29 cellular contexts compared by ENCODE assay signal in genomic region chr5:133179405-133179804, GRCh38.
"Had no signal": no experiment of that assay in that cellular context is flagged by ENCODE, and none has a peak within 500 bp of the region (broad histone marks: within the 10 kb centered on the region; RNA-seq: fewer than 3 reads in every experiment).

No MANE protein-coding gene starts in this region.

- H3K36me3 Mint-ChIP-seq: stimulated activated effector memory CD8-positive, alpha-beta T cell treated with anti-CD3 and anti-CD28 coated beads, Interleukin-12 subunit alpha, Interleukin-12 subunit beta, amount 100 ng/mL, for 72 hours; stimulated activated naive B cell treated with anti-CD40 and anti-IgM and Interleukin-4, amounts not matched to agents 10 μg/mL and 1 μg/mL and 100 μg/mL, for 72 hours; type B pancreatic cell had no signal

- H3K4me1 ChIP-seq: stomach, suprapubic skin, testis, thyroid gland, tibial artery, tibial nerve, transverse colon, upper lobe of left lung, upper lobe of right lung, uterus, vagina had no signal

- H3K27me3 ChIP-seq: stomach, suprapubic skin, testis, thyroid gland, tibial artery, tibial nerve, transverse colon, upper lobe of left lung, upper lobe of right lung, uterus, vagina had no signal

- FAIRE-seq: urothelium cell line had no signal

- H3K36me3 ChIP-seq: stomach, suprapubic skin, thoracic aorta, thyroid gland, tibial artery, tibial nerve, transverse colon, upper lobe of left lung, upper lobe of right lung, uterus, vagina had no signal

- H3K4me3 Mint-ChIP-seq: stimulated activated effector memory CD8-positive, alpha-beta T cell treated with anti-CD3 and anti-CD28 coated beads, Interleukin-12 subunit alpha, Interleukin-12 subunit beta, amount 100 ng/mL, for 72 hours; stimulated activated memory B cell treated with anti-CD40 and anti-IgM and Interleukin-4, amounts not matched to agents 10 μg/mL and 1 μg/mL and 100 μg/mL, for 72 hours; stimulated activated naive B cell treated with anti-CD40 and anti-IgM and Interleukin-4, amounts not matched to agents 10 μg/mL and 1 μg/mL and 100 μg/mL, for 72 hours; stimulated activated naive CD8-positive, alpha-beta T cell treated with anti-CD3 and anti-CD28 coated beads, Interleukin-15, amount 100 ng/mL, for 72 hours; stimulated activated naive CD8-positive, alpha-beta T cell treated with anti-CD3 and anti-CD28 coated beads, Interleukin-15, Interleukin-2, amounts not matched to agents 100 ng/mL and 50 ng/mL, for 24 hours; type B pancreatic cell had no signal

- H3K4me3 ChIP-seq: stomach, suprapubic skin, testis, thoracic aorta, thyroid gland, tibial artery, tibial nerve, transverse colon, upper lobe of left lung, upper lobe of right lung, uterus, vagina had no signal

- H3K9me3 ChIP-seq: stomach, suprapubic skin, testis, thoracic aorta, thyroid gland, tibial artery, tibial nerve, transverse colon, upper lobe of left lung, upper lobe of right lung, uterus, vagina had no signal

- H3K27ac ChIP-seq: stomach, suprapubic skin, testis, thoracic aorta, thyroid gland, tibial artery, tibial nerve, transverse colon, upper lobe of left lung, upper lobe of right lung, uterus, vagina had no signal

- ATAC-seq: stimulated activated effector memory CD8-positive, alpha-beta T cell treated with anti-CD3 and anti-CD28 coated beads, Interleukin-12 subunit alpha, Interleukin-12 subunit beta, amount 100 ng/mL, for 72 hours; stimulated activated memory B cell treated with anti-CD40 and anti-IgM and Interleukin-4, amounts not matched to agents 10 μg/mL and 1 μg/mL and 100 μg/mL, for 72 hours; stimulated activated naive B cell treated with anti-CD40 and anti-IgM and Interleukin-4, amounts not matched to agents 10 μg/mL and 1 μg/mL and 100 μg/mL, for 72 hours; stimulated activated naive CD8-positive, alpha-beta T cell treated with anti-CD3 and anti-CD28 coated beads, Interleukin-15, amount 100 ng/mL, for 72 hours; stimulated activated naive CD8-positive, alpha-beta T cell treated with anti-CD3 and anti-CD28 coated beads, Interleukin-15, Interleukin-2, amounts not matched to agents 100 U/mL and 50 U/mL, for 24 hours; upper lobe of right lung had no signal

- DNase-seq: stimulated activated CD4-positive, alpha-beta T cell treated with anti-CD3 and anti-CD28 coated beads, Interleukin-2, amount 100 ng/mL, for 48 hours; stimulated activated CD4-positive, alpha-beta T cell treated with anti-CD3 and anti-CD28 coated beads, Interleukin-4, amount 100 ng/mL, for 1 hour; stimulated activated CD4-positive, alpha-beta T cell treated with anti-CD3 and anti-CD28 coated beads, Interleukin-4, amount 100 ng/mL, for 24 hours; stimulated activated CD4-positive, alpha-beta T cell treated with anti-CD3 and anti-CD28 coated beads, Interleukin-4, amount 100 ng/mL, for 4 hours; stimulated activated CD8-positive, alpha-beta memory T cell treated with anti-CD3 and anti-CD28 coated beads, Interleukin-4, amount 100 ng/mL, for 48 hours; stimulated activated naive B cell treated with anti-CD40 and anti-IgM and Interleukin-4, amounts not matched to agents 10 μg/mL and 1 μg/mL and 100 μg/mL, for 72 hours; stimulated activated naive CD4-positive, alpha-beta T cell; stimulated activated naive CD4-positive, alpha-beta T cell treated with Interleukin-2 at 50 U/mL for 16 hours; stimulated activated naive CD8-positive, alpha-beta T cell treated with anti-CD3 and anti-CD28 coated beads, Interleukin-15, amount 100 ng/mL, for 72 hours; stimulated activated naive CD8-positive, alpha-beta T cell treated with anti-CD3 and anti-CD28 coated beads, Interleukin-15, Interleukin-2, amounts not matched to agents 100 U/mL and 50 U/mL, for 24 hours; stomach; substantia nigra; testis; thyroid gland; tibial artery; transverse colon; trophoblast cell; upper lobe of left lung; upper lobe of right lung; uterus had no signal

- H3K4me1 Mint-ChIP-seq: stimulated activated effector memory CD8-positive, alpha-beta T cell treated with anti-CD3 and anti-CD28 coated beads, Interleukin-12 subunit alpha, Interleukin-12 subunit beta, amount 100 ng/mL, for 72 hours; stimulated activated memory B cell treated with anti-CD40 and anti-IgM and Interleukin-4, amounts not matched to agents 10 μg/mL and 1 μg/mL and 100 μg/mL, for 72 hours; stimulated activated naive B cell treated with anti-CD40 and anti-IgM and Interleukin-4, amounts not matched to agents 10 μg/mL and 1 μg/mL and 100 μg/mL, for 72 hours; stimulated activated naive CD8-positive, alpha-beta T cell treated with anti-CD3 and anti-CD28 coated beads, Interleukin-15, amount 100 ng/mL, for 72 hours had no signal

- H3K27me3 Mint-ChIP-seq: stimulated activated memory B cell treated with anti-CD40 and anti-IgM and Interleukin-4, amounts not matched to agents 10 μg/mL and 1 μg/mL and 100 μg/mL, for 72 hours; stimulated activated naive CD8-positive, alpha-beta T cell treated with anti-CD3 and anti-CD28 coated beads, Interleukin-15, amount 100 ng/mL, for 72 hours; stimulated activated naive CD8-positive, alpha-beta T cell treated with anti-CD3 and anti-CD28 coated beads, Interleukin-15, Interleukin-2, amounts not matched to agents 100 ng/mL and 50 ng/mL, for 24 hours had no signal

- H3K9me3 Mint-ChIP-seq: stimulated activated effector memory CD8-positive, alpha-beta T cell treated with anti-CD3 and anti-CD28 coated beads, Interleukin-12 subunit alpha, Interleukin-12 subunit beta, amount 100 ng/mL, for 72 hours; stimulated activated memory B cell treated with anti-CD40 and anti-IgM and Interleukin-4, amounts not matched to agents 10 μg/mL and 1 μg/mL and 100 μg/mL, for 72 hours; stimulated activated naive CD8-positive, alpha-beta T cell treated with anti-CD3 and anti-CD28 coated beads, Interleukin-15, amount 100 ng/mL, for 72 hours; stimulated activated naive CD8-positive, alpha-beta T cell treated with anti-CD3 and anti-CD28 coated beads, Interleukin-15, Interleukin-2, amounts not matched to agents 100 ng/mL and 50 ng/mL, for 24 hours; type B pancreatic cell had no signal

- H3K27ac Mint-ChIP-seq: stimulated activated effector memory CD8-positive, alpha-beta T cell treated with anti-CD3 and anti-CD28 coated beads, Interleukin-12 subunit alpha, Interleukin-12 subunit beta, amount 100 ng/mL, for 72 hours; stimulated activated memory B cell treated with anti-CD40 and anti-IgM and Interleukin-4, amounts not matched to agents 10 μg/mL and 1 μg/mL and 100 μg/mL, for 72 hours; stimulated activated naive B cell treated with anti-CD40 and anti-IgM and Interleukin-4, amounts not matched to agents 10 μg/mL and 1 μg/mL and 100 μg/mL, for 72 hours; stimulated activated naive CD8-positive, alpha-beta T cell treated with anti-CD3 and anti-CD28 coated beads, Interleukin-15, amount 100 ng/mL, for 72 hours; stimulated activated naive CD8-positive, alpha-beta T cell treated with anti-CD3 and anti-CD28 coated beads, Interleukin-15, Interleukin-2, amounts not matched to agents 100 ng/mL and 50 ng/mL, for 24 hours; type B pancreatic cell had no signal
